ENCODE assay signal across 8 cellular contexts in genomic region chr15:68252925-68253534, GRCh38. TPM values are rescaled to one million over a fixed set of nuclear protein-coding genes. Genes with fewer than 3 reads are reported as not detected.
DNase-seq lines count a peak whose midpoint lies in the region; ATAC-seq and TF ChIP-seq lines count a peak whose summit lies in the region.

No MANE protein-coding gene starts in this region.

- TF ChIP-seq CTCF in natural killer cell (IDR thresholded peaks at IDR 0.05) (peak; percentile 76), type B pancreatic cell (conservative IDR thresholded peaks at IDR 0.05) (peak; percentile 87)

- ATAC-seq in natural killer cell (peak; percentile 59 to 76 (median 68)), left lobe of liver (peak; percentile 73), GM18873 (IDR thresholded peaks at IDR 0.05; ENCODE audit: low FRiP score, unreplicated experiment) (no peak)
- ATAC-seq in natural killer cell treated with Interleukin-12 subunit alpha and Interleukin-12 subunit beta and Interleukin-15 and Interleukin-18, amount 100 ng/mL, for 72 hours: no peak

- intact Hi-C loops in natural killer cell (cut with micrococcal nuclease): loop anchor here (1.0 kb wide), 1 partner anchor 130 kb away; no protein-coding TSS in a partner anchor

- H3K4me3 Mint-ChIP-seq in natural killer cell (no peak overlapping the region), type B pancreatic cell (no peak overlapping the region)
- H3K4me3 Mint-ChIP-seq in natural killer cell treated with Interleukin-12 subunit alpha and Interleukin-12 subunit beta and Interleukin-15 and Interleukin-18, amount 100 ng/mL, for 72 hours: no peak overlapping the region

- H3K4me1 Mint-ChIP-seq in natural killer cell (peaks cover 0 to 5% of the 10 kb centered on the region in 2 donors), type B pancreatic cell (ENCODE audit: unreplicated experiment) (no peaks in the 10 kb centered on the region)
- peaks cover 0 to 2% of the 10 kb centered on the region in 2 donors for H3K4me1 Mint-ChIP-seq in natural killer cell treated with Interleukin-12 subunit alpha and Interleukin-12 subunit beta and Interleukin-15 and Interleukin-18, amount 100 ng/mL, for 72 hours (ENCODE audit: low read depth in 2 of 2)

- H3K9me3 Mint-ChIP-seq in natural killer cell (no peaks in the 10 kb centered on the region), type B pancreatic cell (no peaks in the 10 kb centered on the region)
- H3K9me3 Mint-ChIP-seq in natural killer cell treated with Interleukin-12 subunit alpha and Interleukin-12 subunit beta and Interleukin-15 and Interleukin-18, amount 100 ng/mL, for 72 hours: no peaks in the 10 kb centered on the region

- H3K27ac Mint-ChIP-seq in natural killer cell: no peak overlapping the region
- no peak overlapping the region for H3K27ac Mint-ChIP-seq in natural killer cell treated with Interleukin-12 subunit alpha and Interleukin-12 subunit beta and Interleukin-15 and Interleukin-18, amount 100 ng/mL, for 72 hours
- H3K27ac Mint-ChIP-seq in type B pancreatic cell: no peak overlapping the region

- no peaks in the 10 kb centered on the region for H3K36me3 Mint-ChIP-seq in natural killer cell
- H3K36me3 Mint-ChIP-seq in natural killer cell treated with Interleukin-12 subunit alpha and Interleukin-12 subunit beta and Interleukin-15 and Interleukin-18, amount 100 ng/mL, for 72 hours: no peaks in the 10 kb centered on the region
- H3K36me3 Mint-ChIP-seq in type B pancreatic cell: no peaks in the 10 kb centered on the region

- DNase-seq in natural killer cell: no peak
- no peak for DNase-seq in natural killer cell treated with Interleukin-12 subunit alpha and Interleukin-12 subunit beta and Interleukin-15 and Interleukin-18, amount 100 ng/mL, for 72 hours (ENCODE audit: low spot score)
- DNase-seq in NCI-H1105 (lab: John Stamatoyannopoulos, UW): peak; percentile 70
- peak; percentile 61 for DNase-seq in SHP77 treated with DMSO at 0.1 percent for 48 hours (lab: John Stamatoyannopoulos, UW)
- DNase-seq in cerebellar cortex (ENCODE audit: low spot score): peak; percentile 88
- no peak for DNase-seq in left lobe of liver (ENCODE audit: low spot score)
- no peak for DNase-seq in type B pancreatic cell (ENCODE audit: extremely low spot score, unreplicated experiment)

- H3K27me3 Mint-ChIP-seq in natural killer cell (ENCODE audit: low read depth in 2 of 2) (peaks cover 21 to 27% of the 10 kb centered on the region in 2 donors), type B pancreatic cell (peaks cover 5% of the 10 kb centered on the region)
- H3K27me3 Mint-ChIP-seq in natural killer cell treated with Interleukin-12 subunit alpha and Interleukin-12 subunit beta and Interleukin-15 and Interleukin-18, amount 100 ng/mL, for 72 hours: peaks cover 17 to 23% of the 10 kb centered on the region in 2 donors

RNA-seq across cellular contexts. Expression of gene CLN6, which starts 23.5 kb away (rescaled TPM):
- total RNA-seq in natural killer cell: 10 to 100 TPM; 14.9 to 19.0 (median 15.5) TPM
- 100 to 1,000 TPM in 1 of 2 donors, 10 to 100 TPM in 1; 41.5 to 129 TPM for total RNA-seq in natural killer cell treated with Interleukin-12 subunit alpha and Interleukin-12 subunit beta and Interleukin-15 and Interleukin-18, amount 100 ng/mL, for 72 hours
- 12.2 TPM for total RNA-seq in left lobe of liver
- total RNA-seq in type B pancreatic cell (ENCODE audit: low replicate concordance): 29.5 and 43.0 TPM in 2 replicates

RNA-seq across cellular contexts. Expression of gene FEM1B, which starts 24.5 kb away (rescaled TPM):
- 10 to 100 TPM; 57.4 to 73.5 (median 67.9) TPM for total RNA-seq in natural killer cell
- total RNA-seq in natural killer cell treated with Interleukin-12 subunit alpha and Interleukin-12 subunit beta and Interleukin-15 and Interleukin-18, amount 100 ng/mL, for 72 hours: 10 to 100 TPM; 47.9 to 49.7 TPM
- total RNA-seq in left lobe of liver: 21.5 TPM
- 54.2 and 63.1 TPM in 2 replicates for total RNA-seq in type B pancreatic cell (ENCODE audit: low replicate concordance)

RNA-seq across cellular contexts. Expression of gene CALML4, which starts 47.9 kb away (rescaled TPM):
- 1 to 10 TPM; 2.1 to 3.9 (median 3.7) TPM for total RNA-seq in natural killer cell
- 10 to 100 TPM in 1 of 2 donors, 1 to 10 TPM in 1; 5.1 to 18.7 TPM for total RNA-seq in natural killer cell treated with Interleukin-12 subunit alpha and Interleukin-12 subunit beta and Interleukin-15 and Interleukin-18, amount 100 ng/mL, for 72 hours
- 6.8 TPM for total RNA-seq in left lobe of liver
- 8.9 and 9.4 TPM in 2 replicates for total RNA-seq in type B pancreatic cell (ENCODE audit: low replicate concordance)

Comparison
In these comparisons a context has a peak if more than half of its experiments do, and no peak if none do; other contexts are left out.
1. ATAC-seq: peak in natural killer cell (3 of 3) and left lobe of liver (single experiment); none in natural killer cell treated with Interleukin-12 subunit alpha and Interleukin-12 subunit beta and Interleukin-15 and Interleukin-18, amount 100 ng/mL, for 72 hours (0 of 2) and GM18873 (single experiment).
2. DNase-seq: peak in NCI-H1105 (single experiment), SHP77 treated with DMSO at 0.1 percent for 48 hours (single experiment) and cerebellar cortex (single experiment); none in natural killer cell (single experiment), natural killer cell treated with Interleukin-12 subunit alpha and Interleukin-12 subunit beta and Interleukin-15 and Interleukin-18, amount 100 ng/mL, for 72 hours (single experiment), left lobe of liver (single experiment) and type B pancreatic cell (single experiment).